ENCODE assay signal across 8 cellular contexts in the genomic region with DNA sequence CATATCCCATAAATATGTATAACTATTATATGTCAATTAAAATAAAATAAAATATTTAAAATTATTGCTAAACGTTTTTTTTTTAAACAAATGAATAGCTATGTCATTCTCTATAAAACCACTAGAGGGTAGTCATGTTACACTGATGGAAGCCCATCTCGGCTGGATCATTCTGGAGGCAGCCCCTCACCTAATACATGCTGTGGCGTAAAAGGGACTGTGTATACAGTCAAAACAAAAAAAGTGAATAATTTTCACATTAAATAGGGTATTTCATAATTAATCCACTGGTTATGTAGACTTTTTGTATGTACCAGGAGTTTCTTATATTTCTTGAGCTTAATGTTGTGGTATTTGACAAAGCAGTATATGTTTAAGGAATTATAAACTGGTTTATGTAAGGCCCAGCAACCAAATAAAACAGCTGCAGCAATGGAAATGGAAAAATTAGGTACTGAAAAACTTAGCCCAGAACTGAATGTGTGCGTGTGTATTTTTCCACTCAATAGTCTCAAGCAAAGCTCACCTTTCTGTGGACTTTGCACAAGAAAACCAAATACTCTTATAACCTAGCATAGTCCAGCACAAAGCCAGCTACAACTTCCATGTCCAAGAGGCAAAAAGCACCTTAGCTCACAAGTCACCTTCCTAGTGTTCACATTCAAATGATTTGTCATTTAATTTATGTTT.
DNase-seq lines count a peak whose midpoint lies in the region; ATAC-seq lines count a peak whose summit lies in the region.

No MANE protein-coding gene starts in this region.

- no peaks in the 10 kb centered on the region for H3K4me1 Mint-ChIP-seq in activated T-cell treated with anti-CD3 and anti-CD28 coated beads, Interleukin-2, amount 50 U/mL, for 72 hours (ENCODE audit: low read depth)
- H3K4me1 Mint-ChIP-seq in activated T-cell treated with anti-CD3 and anti-CD28 coated beads, Interleukin-2, amount 50 U/mL, for 4 hours (ENCODE audit: low read depth): no peaks in the 10 kb centered on the region
- H3K4me1 Mint-ChIP-seq in activated T-helper 2 cell treated with anti-CD3 and anti-CD28 coated beads, Interferon-gamma antibody, Interleukin-2, Interleukin-4, amounts not matched to agents 10 μg/mL and 5 μg/mL and 100 μg/mL, durations not matched to agents 14 hours and 24 hours and 36 hours (ENCODE audit: low read depth): no peaks in the 10 kb centered on the region

- peak in 1 of 2 donors; percentile 3 for DNase-seq in activated T-cell treated with anti-CD3 and anti-CD28 coated beads, Interleukin-2, amount 50 U/mL, for 72 hours
- no peak for DNase-seq in activated T-cell treated with anti-CD3 and anti-CD28 coated beads, Interleukin-2, amount 50 U/mL, for 4 hours
- peak; percentile 66 for DNase-seq in NCI-H82 (lab: John Stamatoyannopoulos, UW)
- DNase-seq in dedifferentiated amniotic fluid mesenchymal stem cell (ENCODE audit: extremely low spot score): peak; percentile 25
- DNase-seq in myocyte (ENCODE audit: low read depth): peak; percentile 45
- no peak for DNase-seq in ureter (ENCODE audit: low spot score)
- DNase-seq in activated T-helper 2 cell treated with anti-CD3 and anti-CD28 coated beads, Interferon-gamma antibody, Interleukin-2, Interleukin-4, amounts not matched to agents 10 μg/mL and 5 μg/mL and 100 μg/mL, durations not matched to agents 14 hours and 24 hours and 36 hours (ENCODE audit: low spot score): no peak

- H3K9me3 Mint-ChIP-seq in activated T-cell treated with anti-CD3 and anti-CD28 coated beads, Interleukin-2, amount 50 U/mL, for 72 hours: no peaks in the 10 kb centered on the region
- H3K9me3 Mint-ChIP-seq in activated T-cell treated with anti-CD3 and anti-CD28 coated beads, Interleukin-2, amount 50 U/mL, for 4 hours: no peaks in the 10 kb centered on the region
- no peaks in the 10 kb centered on the region for H3K9me3 Mint-ChIP-seq in activated T-helper 2 cell treated with anti-CD3 and anti-CD28 coated beads, Interferon-gamma antibody, Interleukin-2, Interleukin-4, amounts not matched to agents 10 μg/mL and 5 μg/mL and 100 μg/mL, durations not matched to agents 14 hours and 24 hours and 36 hours

- no peak overlapping the region for H3K4me3 Mint-ChIP-seq in activated T-cell treated with anti-CD3 and anti-CD28 coated beads, Interleukin-2, amount 50 U/mL, for 72 hours
- H3K4me3 Mint-ChIP-seq in activated T-cell treated with anti-CD3 and anti-CD28 coated beads, Interleukin-2, amount 50 U/mL, for 4 hours: no peak overlapping the region
- H3K4me3 Mint-ChIP-seq in activated T-helper 2 cell treated with anti-CD3 and anti-CD28 coated beads, Interferon-gamma antibody, Interleukin-2, Interleukin-4, amounts not matched to agents 10 μg/mL and 5 μg/mL and 100 μg/mL, durations not matched to agents 14 hours and 24 hours and 36 hours (ENCODE audit: low read depth): no peak overlapping the region

- no peak overlapping the region for H3K27ac Mint-ChIP-seq in activated T-cell treated with anti-CD3 and anti-CD28 coated beads, Interleukin-2, amount 50 U/mL, for 72 hours
- H3K27ac Mint-ChIP-seq in activated T-helper 2 cell treated with anti-CD3 and anti-CD28 coated beads, Interferon-gamma antibody, Interleukin-2, Interleukin-4, amounts not matched to agents 10 μg/mL and 5 μg/mL and 100 μg/mL, durations not matched to agents 14 hours and 24 hours and 36 hours: no peak overlapping the region

- intact Hi-C loops in activated T-helper 2 cell treated with anti-CD3 and anti-CD28 coated beads, Interferon-gamma antibody, Interleukin-2, Interleukin-4, amounts not matched to agents 10 μg/mL and 5 μg/mL and 100 μg/mL, durations not matched to agents 14 hours and 24 hours and 36 hours (cut with micrococcal nuclease): loop anchor here (2.0 kb wide), 1 partner anchor 148 kb away; no protein-coding TSS in a partner anchor

- H3K27me3 Mint-ChIP-seq in activated T-cell treated with anti-CD3 and anti-CD28 coated beads, Interleukin-2, amount 50 U/mL, for 72 hours (ENCODE audit: low read depth): no peaks in the 10 kb centered on the region
- peaks cover 7% of the 10 kb centered on the region for H3K27me3 Mint-ChIP-seq in activated T-cell treated with anti-CD3 and anti-CD28 coated beads, Interleukin-2, amount 50 U/mL, for 4 hours (ENCODE audit: low read depth)
- H3K27me3 Mint-ChIP-seq in activated T-helper 2 cell treated with anti-CD3 and anti-CD28 coated beads, Interferon-gamma antibody, Interleukin-2, Interleukin-4, amounts not matched to agents 10 μg/mL and 5 μg/mL and 100 μg/mL, durations not matched to agents 14 hours and 24 hours and 36 hours (ENCODE audit: low read depth): peaks cover 3% of the 10 kb centered on the region

- H3K36me3 Mint-ChIP-seq in activated T-cell treated with anti-CD3 and anti-CD28 coated beads, Interleukin-2, amount 50 U/mL, for 72 hours (ENCODE audit: insufficient read depth in 2 of 2): no peaks in the 10 kb centered on the region
- no peaks in the 10 kb centered on the region for H3K36me3 Mint-ChIP-seq in activated T-cell treated with anti-CD3 and anti-CD28 coated beads, Interleukin-2, amount 50 U/mL, for 4 hours (ENCODE audit: insufficient read depth)
- no peaks in the 10 kb centered on the region for H3K36me3 Mint-ChIP-seq in activated T-helper 2 cell treated with anti-CD3 and anti-CD28 coated beads, Interferon-gamma antibody, Interleukin-2, Interleukin-4, amounts not matched to agents 10 μg/mL and 5 μg/mL and 100 μg/mL, durations not matched to agents 14 hours and 24 hours and 36 hours (ENCODE audit: low read depth)

- ATAC-seq in activated T-cell treated with anti-CD3 and anti-CD28 coated beads, Interleukin-2, amount 50 U/mL, for 72 hours (replicated peaks in 1 of 2): peak; percentile 41 to 49
- no peak for ATAC-seq in activated T-cell treated with anti-CD3 and anti-CD28 coated beads, Interleukin-2, amount 50 U/mL, for 4 hours
- peak; percentile 58 for ATAC-seq in HG03135 (IDR thresholded peaks at IDR 0.05; ENCODE audit: unreplicated experiment)

Comparison
In these comparisons a context has a peak if more than half of its experiments do, and no peak if none do; other contexts are left out.
1. ATAC-seq: peak in activated T-cell treated with anti-CD3 and anti-CD28 coated beads, Interleukin-2, amount 50 U/mL, for 72 hours (2 of 2) and HG03135 (single experiment); none in activated T-cell treated with anti-CD3 and anti-CD28 coated beads, Interleukin-2, amount 50 U/mL, for 4 hours (0 of 2).
2. DNase-seq: peak in NCI-H82 (single experiment), dedifferentiated amniotic fluid mesenchymal stem cell (single experiment) and myocyte (single experiment); none in activated T-cell treated with anti-CD3 and anti-CD28 coated beads, Interleukin-2, amount 50 U/mL, for 4 hours (single experiment), ureter (single experiment) and activated T-helper 2 cell treated with anti-CD3 and anti-CD28 coated beads, Interferon-gamma antibody, Interleukin-2, Interleukin-4, amounts not matched to agents 10 μg/mL and 5 μg/mL and 100 μg/mL, durations not matched to agents 14 hours and 24 hours and 36 hours (single experiment).